ENCODE assay signal across 12 cellular contexts in the genomic region with DNA sequence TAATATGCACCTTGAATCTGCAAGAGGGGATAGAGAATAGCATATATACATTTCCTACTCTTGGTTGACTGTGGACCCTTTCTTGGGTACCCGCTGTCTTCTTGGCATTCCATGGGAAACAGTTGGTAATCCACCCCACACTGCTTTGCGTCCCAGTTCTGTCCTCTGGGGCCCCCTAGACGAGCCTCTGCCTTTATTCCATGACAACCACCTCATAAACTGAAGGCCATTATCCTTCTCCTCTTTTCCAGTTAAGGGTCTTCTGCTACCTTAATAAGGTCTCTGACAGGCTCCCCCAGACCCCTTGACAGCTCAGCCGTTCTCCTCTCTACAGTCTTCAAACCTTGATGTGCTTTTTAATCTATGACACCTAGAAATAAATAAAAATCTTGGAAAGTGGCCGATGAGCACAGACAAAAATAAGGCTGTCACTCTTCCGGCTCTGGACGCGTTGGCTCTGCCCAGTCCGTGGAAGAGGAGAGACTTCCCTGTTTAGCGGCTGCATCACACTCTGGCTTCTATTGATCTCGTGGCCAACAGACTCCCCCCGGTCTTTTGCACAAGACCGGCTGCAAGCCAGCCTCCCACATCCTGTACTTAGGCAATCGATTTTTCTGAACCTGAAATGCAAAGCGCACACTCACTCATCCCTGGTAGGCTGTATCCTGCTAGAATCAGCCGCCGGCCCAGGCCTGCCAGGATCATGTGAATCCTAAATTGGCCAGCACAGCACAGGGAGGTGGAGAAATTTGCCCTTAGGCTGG.
DNase-seq lines count a peak whose midpoint lies in the region; ATAC-seq and TF ChIP-seq lines count a peak whose summit lies in the region.
"Had no signal": no experiment of that assay in that cellular context is flagged by ENCODE, and none has a peak within 500 bp of the region (broad histone marks: within the 10 kb centered on the region; RNA-seq: fewer than 3 reads in every experiment).

No MANE protein-coding gene starts in this region.

- no peak for TF ChIP-seq POLR2A in prostate gland (IDR thresholded peaks at IDR 0.05)

- H3K27me3 ChIP-seq in GM23248 (replicated peaks; ENCODE audit: insufficient read depth) (no peaks in the 10 kb centered on the region; the same call in 1 of the 2 replicates), prostate gland (replicated peaks; ENCODE audit: insufficient read depth) (no peaks in the 10 kb centered on the region)
- H3K27me3 ChIP-seq: ovary had no signal

- no peaks in the 10 kb centered on the region for H4K20me1 ChIP-seq in GM23248 (ENCODE audit: insufficient read depth)

- H3F3A ChIP-seq in GM23248 (ENCODE audit: insufficient read depth), result no peaks in the 10 kb centered on the region

- no peaks in the 10 kb centered on the region for H3K9me3 ChIP-seq in GM23248 (ENCODE audit: low read depth)
- H3K9me3 ChIP-seq in prostate gland, result no peaks in the 10 kb centered on the region
- H3K9me3 ChIP-seq: esophagus squamous epithelium, ovary had no signal

- H3K79me2 ChIP-seq in GM23248 (ENCODE audit: insufficient read depth), result no peaks in the 10 kb centered on the region

- peaks cover 9% of the 10 kb centered on the region; the same call in 1 of the 2 replicates for H3K4me1 ChIP-seq in GM23248 (ENCODE audit: insufficient read depth)
- no peaks in the 10 kb centered on the region for H3K4me1 ChIP-seq in prostate gland (replicated peaks)

- no peaks in the 10 kb centered on the region for H3K9me2 ChIP-seq in GM23248 (ENCODE audit: insufficient read depth)

- peak overlapping the region; percentile 62 for H3K4me2 ChIP-seq in GM23248 (ENCODE audit: unreplicated experiment)

- DNase-seq in GM23248, result peak; percentile 76
- peak; percentile 92 for DNase-seq in NOMO-1 treated with dmso at 0.1 percent for 144 hours (lab: John Stamatoyannopoulos, UW; ENCODE audit: unreplicated experiment)
- DNase-seq in foreskin melanocyte, result peak; percentile 71
- DNase-seq in prostate gland (ENCODE audit: low spot score), result peak; percentile 79
- DNase-seq in stimulated activated CD4-positive, alpha-beta T cell treated with anti-CD3 and anti-CD28 coated beads, Interleukin-1b, Interleukin-23, amount 100 ng/mL, for 48 hours, result no peak
- DNase-seq in occipital lobe (lab: John Stamatoyannopoulos, UW), result no peak
- no peak for DNase-seq in NCI-H2196 treated with DMSO at 0.1 percent for 48 hours (lab: John Stamatoyannopoulos, UW; ENCODE audit: unreplicated experiment)
- DNase-seq in left colon, result no peak
- DNase-seq: activated naive CD4-positive, alpha-beta T cell treated with anti-CD3 and anti-CD28 coated beads, Interleukin-2, amount 50 U/mL, for 16 hours; esophagus squamous epithelium; ovary had no signal

- no peaks in the 10 kb centered on the region for H3K36me3 ChIP-seq in GM23248 (ENCODE audit: low read depth)
- H3K36me3 ChIP-seq in prostate gland, result no peaks in the 10 kb centered on the region
- H3K36me3 ChIP-seq: esophagus squamous epithelium, ovary had no signal

- H3K27ac ChIP-seq in GM23248 (no peak overlapping the region), prostate gland (no peak overlapping the region)
- H3K27ac ChIP-seq: ovary had no signal

- no peak for ATAC-seq in left colon
- ATAC-seq: stimulated activated effector memory CD8-positive, alpha-beta T cell treated with anti-CD3 and anti-CD28 coated beads, Interleukin-12 subunit alpha, Interleukin-12 subunit beta, amount 100 ng/mL, for 72 hours had no signal

- in situ Hi-C loops in GM23248 (cut with MboI), result no loop called here

- TF ChIP-seq CTCF in prostate gland (IDR thresholded peaks at IDR 0.05), result no peak

- peak overlapping the region; percentile 50; the same call in 1 of the 2 replicates for H2AFZ ChIP-seq in GM23248

- no peak overlapping the region for H3K4me3 ChIP-seq in GM23248
- no peak overlapping the region for H3K4me3 ChIP-seq in prostate gland
- H3K4me3 ChIP-seq: esophagus squamous epithelium, ovary had no signal

- intact Hi-C loops in prostate gland (cut with DNase I), result no loop called here
- intact Hi-C loops in left colon (cut with DNase I, micrococcal nuclease), result no loop called here

- peak overlapping the region; percentile 26; the same call in 1 of the 2 replicates for H3K9ac ChIP-seq in GM23248

- WGBS in GM23248 (ENCODE audit: low coverage in 1 of 2, low lambda C conversion rate in 2 of 2, missing lambda C conversion rate in 2 of 2), 2 experiments, result 21 to 32% methylated on average over 17 of the region's 17 CpGs
- 40% methylated on average over 17 of the region's 17 CpGs for whole genome bisulfite sequencing in prostate gland

Comparison
In these comparisons a context has a peak if more than half of its experiments do, and no peak if none do; other contexts are left out.
1. DNase-seq: peak in GM23248 (single experiment), NOMO-1 treated with dmso at 0.1 percent for 144 hours (single experiment), foreskin melanocyte (single experiment) and prostate gland (single experiment); none in stimulated activated CD4-positive, alpha-beta T cell treated with anti-CD3 and anti-CD28 coated beads, Interleukin-1b, Interleukin-23, amount 100 ng/mL, for 48 hours (single experiment), occipital lobe (single experiment), NCI-H2196 treated with DMSO at 0.1 percent for 48 hours (single experiment) and left colon (0 of 2).